ENCODE assay signal across 19 cellular contexts in the genomic region with DNA sequence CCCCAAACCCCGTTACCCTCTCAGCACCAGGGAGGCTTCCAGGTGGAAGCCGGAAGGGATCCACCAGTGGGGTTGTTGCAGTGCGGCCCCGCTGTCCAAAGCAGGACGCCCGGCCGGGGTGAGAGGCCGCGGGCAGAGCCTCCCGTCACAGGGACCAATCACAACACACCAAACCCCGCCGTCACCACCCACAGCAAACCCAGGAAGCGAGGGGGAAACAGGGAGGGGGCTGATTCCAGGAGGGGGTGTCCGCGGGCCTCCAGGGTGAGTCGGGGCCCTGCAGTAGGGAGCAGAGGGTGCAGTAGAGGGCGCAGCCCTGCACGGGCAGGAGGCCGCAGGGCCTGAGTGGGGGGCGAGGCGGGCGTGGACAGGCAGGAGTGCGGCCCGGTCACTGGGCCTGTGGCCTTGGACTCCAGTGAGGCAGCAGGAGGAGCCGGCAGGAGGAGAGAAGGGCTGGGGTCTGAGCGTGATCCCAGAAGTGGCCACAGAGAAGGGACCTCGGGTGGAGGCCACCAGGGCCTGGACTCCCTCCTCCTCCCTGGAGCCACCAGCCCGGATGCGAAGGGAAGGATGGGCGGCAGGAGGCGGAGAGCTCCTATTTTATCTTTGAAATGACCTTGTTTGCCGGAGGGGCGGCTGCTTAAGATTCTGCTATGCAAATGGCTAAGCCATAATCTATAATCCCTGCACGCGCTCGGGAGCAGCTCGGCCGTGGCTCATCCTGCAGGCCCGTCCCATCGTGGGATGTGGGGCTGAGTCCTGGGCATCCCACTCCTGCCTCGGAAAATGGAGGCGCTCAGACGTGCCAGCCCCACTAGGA.
"Had no signal": no experiment of that assay in that cellular context is flagged by ENCODE, and none has a peak within 500 bp of the region (broad histone marks: within the 10 kb centered on the region; RNA-seq: fewer than 3 reads in every experiment).

No MANE protein-coding gene starts in this region.

- H3K9me3 Mint-ChIP-seq: activated CD4-positive, alpha-beta T cell treated with anti-CD3 and anti-CD28 coated beads, Interleukin-2, amount 10 ng/mL, durations not matched to agents 24 days and 14 days; brain; immature natural killer cell; naive thymus-derived CD8-positive, alpha-beta T cell had no signal

- H3K36me3 ChIP-seq: tibial nerve, vagina had no signal

- ATAC-seq: activated CD8-positive, alpha-beta T cell treated with anti-CD3 and anti-CD28 coated beads, Interleukin-2, amount 10 ng/mL, durations not matched to agents 7 days and 5 days; naive thymus-derived CD8-positive, alpha-beta T cell had no signal

- H3K27ac ChIP-seq: tibial nerve, vagina had no signal

- H3K4me3 Mint-ChIP-seq: activated CD4-positive, alpha-beta T cell treated with anti-CD3 and anti-CD28 coated beads, Interleukin-2, amount 10 ng/mL, durations not matched to agents 24 days and 14 days; activated CD8-positive, alpha-beta T cell treated with anti-CD3 and anti-CD28 coated beads, Interleukin-2, amount 10 ng/mL, durations not matched to agents 7 days and 5 days; activated naive CD8-positive, alpha-beta T cell; brain; immature natural killer cell had no signal

- H3K4me1 ChIP-seq: vagina had no signal

- H3K4me1 Mint-ChIP-seq: activated CD4-positive, alpha-beta T cell treated with anti-CD3 and anti-CD28 coated beads, Interleukin-2, amount 10 ng/mL, durations not matched to agents 24 days and 14 days; brain had no signal

- H3K9me3 ChIP-seq: vagina had no signal

- H3K27me3 ChIP-seq: vagina had no signal

- DNase-seq: activated CD4-positive, alpha-beta T cell treated with anti-CD3 and anti-CD28 coated beads, Interleukin-2, amount 10 ng/mL, durations not matched to agents 24 days and 14 days; activated CD8-positive, alpha-beta memory T cell treated with anti-CD3 and anti-CD28 coated beads, Interleukin-2, amount 50 U/mL, for 4 hours; activated CD8-positive, alpha-beta T cell treated with anti-CD3 and anti-CD28 coated beads, Interleukin-2, amount 10 ng/mL, durations not matched to agents 7 days and 5 days; activated gamma-delta T cell treated with Interleukin-2 at 50 U/mL for 16 hours; amygdala; cortex of kidney; effector CD8-positive, alpha-beta T cell; foreskin melanocyte; immature natural killer cell; mesenchymal stem cell; naive thymus-derived CD8-positive, alpha-beta T cell; occipital lobe; stimulated activated CD4-positive, alpha-beta T cell treated with anti-CD3 and anti-CD28 coated beads, Interleukin-12 subunit alpha, Interleukin-12 subunit beta, amount 100 ng/mL, for 4 hours; stimulated activated CD4-positive, alpha-beta T cell treated with anti-CD3 and anti-CD28 coated beads, Interleukin-2, amount 100 ng/mL, for 24 hours; T-helper 9 cell had no signal

- H3K4me3 ChIP-seq: tibial nerve, vagina had no signal

- H3K36me3 Mint-ChIP-seq: activated naive CD8-positive, alpha-beta T cell; brain; immature natural killer cell; naive thymus-derived CD8-positive, alpha-beta T cell had no signal

- H3K27ac Mint-ChIP-seq: activated CD4-positive, alpha-beta T cell treated with anti-CD3 and anti-CD28 coated beads, Interleukin-2, amount 10 ng/mL, durations not matched to agents 24 days and 14 days; activated CD8-positive, alpha-beta T cell treated with anti-CD3 and anti-CD28 coated beads, Interleukin-2, amount 10 ng/mL, durations not matched to agents 7 days and 5 days; activated naive CD8-positive, alpha-beta T cell had no signal
